Comparison of ENCODE assay signal across 8 cellular contexts in the genomic region with DNA sequence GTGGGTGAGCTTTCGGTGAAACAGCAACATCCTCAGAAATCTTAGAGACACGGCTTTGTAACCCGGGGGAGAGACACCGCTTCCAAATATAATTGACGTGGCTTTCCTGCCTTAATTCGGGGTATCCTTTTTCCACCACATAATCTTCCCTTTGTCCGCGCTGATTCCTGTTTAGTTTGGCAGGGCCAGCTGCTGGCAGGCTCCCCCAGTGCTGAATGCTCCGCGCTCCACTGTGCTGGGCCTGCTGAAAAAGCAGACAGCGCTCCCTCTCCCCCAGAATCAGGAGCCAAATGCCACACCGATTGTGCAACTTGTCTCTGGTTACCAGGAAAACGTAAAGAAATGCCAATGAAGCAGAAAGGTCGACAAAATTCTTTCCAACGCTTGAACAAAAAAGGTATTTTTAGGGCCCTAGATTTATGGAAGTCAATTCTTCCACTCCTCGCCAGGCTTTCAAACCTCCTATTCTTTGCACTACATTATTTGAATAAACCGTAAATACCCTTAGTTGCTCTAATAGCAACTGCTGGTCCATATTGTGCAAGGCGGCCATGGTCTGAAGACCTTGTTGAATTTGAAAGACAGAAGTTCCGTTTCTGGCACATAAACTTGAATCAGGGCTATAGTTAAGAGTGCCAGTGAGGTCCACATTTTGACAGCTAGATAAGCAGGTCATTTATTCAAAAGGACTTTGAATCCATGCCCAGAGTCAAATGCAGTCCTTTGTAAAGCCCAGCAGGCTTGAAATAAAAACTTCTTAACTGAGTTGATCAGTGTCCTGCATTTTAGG.
DNase-seq lines count a peak whose midpoint lies in the region; ATAC-seq and TF ChIP-seq lines count a peak whose summit lies in the region.

No MANE protein-coding gene starts in this region.

- H3K4me1 Mint-ChIP-seq in activated T-cell treated with anti-CD3 and anti-CD28 coated beads, Interleukin-2, amount 50 U/mL, for 4 hours (ENCODE audit: low read depth) = peaks cover 35% of the 10 kb centered on the region

- no peaks in the 10 kb centered on the region for H3K27me3 ChIP-seq in HAP-1 (ENCODE audit: low read depth)
- no peaks in the 10 kb centered on the region for H3K27me3 ChIP-seq in prostate gland (replicated peaks; ENCODE audit: insufficient read depth)
- H3K27me3 ChIP-seq in smooth muscle cell (ENCODE audit: low read depth) = no peaks in the 10 kb centered on the region

- no peaks in the 10 kb centered on the region for H3F3A ChIP-seq in smooth muscle cell (ENCODE audit: low read depth)

- TF ChIP-seq POLR2A in prostate gland (IDR thresholded peaks at IDR 0.05) = no peak

- no peaks in the 10 kb centered on the region for H3K79me2 ChIP-seq in smooth muscle cell (ENCODE audit: low read depth)

- ATAC-seq in activated T-cell treated with anti-CD3 and anti-CD28 coated beads, Interleukin-2, amount 50 U/mL, for 4 hours = no peak
- no peak for ATAC-seq in HG02798 (IDR thresholded peaks at IDR 0.05; ENCODE audit: poor library complexity, unreplicated experiment)

- no peaks in the 10 kb centered on the region for H3K36me3 Mint-ChIP-seq in activated T-cell treated with anti-CD3 and anti-CD28 coated beads, Interleukin-2, amount 50 U/mL, for 4 hours (ENCODE audit: insufficient read depth)

- DNase-seq in HAP-1 (ENCODE audit: low spot score in 2 of 2) (peak; percentile 79 to 80), head of caudate nucleus (peak; percentile 41 to 89 (median 74)), prostate gland (ENCODE audit: low spot score) (peak; percentile 70), NCI-H2171 (lab: John Stamatoyannopoulos, UW) (no peak), smooth muscle cell (lab: John Stamatoyannopoulos, UW; ENCODE audit: unreplicated experiment) (no peak), SK-N-DZ (ENCODE audit: low spot score) (no peak)
- DNase-seq in activated T-cell treated with anti-CD3 and anti-CD28 coated beads, Interleukin-2, amount 50 U/mL, for 4 hours = no peak

- peak overlapping the region; percentile 74 for H3K4me3 Mint-ChIP-seq in activated T-cell treated with anti-CD3 and anti-CD28 coated beads, Interleukin-2, amount 50 U/mL, for 4 hours

- 26% methylated on average over 19 of the region's 19 CpGs for WGBS in prostate gland
- WGBS in smooth muscle cell (ENCODE audit: low lambda C conversion rate) = 81% methylated on average over 19 of the region's 19 CpGs

- H3K27me3 Mint-ChIP-seq in activated T-cell treated with anti-CD3 and anti-CD28 coated beads, Interleukin-2, amount 50 U/mL, for 4 hours (ENCODE audit: low read depth) = no peaks in the 10 kb centered on the region

- H3K4me3 ChIP-seq in HAP-1 = peak overlapping the region; percentile 1; the same call in 1 of the 2 replicates
- H3K4me3 ChIP-seq in prostate gland = peak overlapping the region; percentile 2 to 14
- H3K4me3 ChIP-seq in smooth muscle cell = no peak overlapping the region

- H3K4me2 ChIP-seq in smooth muscle cell = no peak overlapping the region

- no peaks in the 10 kb centered on the region for H4K20me1 ChIP-seq in smooth muscle cell (ENCODE audit: low read depth)

- no peaks in the 10 kb centered on the region for H3K9me3 ChIP-seq in HAP-1
- no peaks in the 10 kb centered on the region for H3K9me3 ChIP-seq in prostate gland
- no peaks in the 10 kb centered on the region for H3K9me3 ChIP-seq in smooth muscle cell (replicated peaks; ENCODE audit: low read depth)

- no peak overlapping the region for H2AFZ ChIP-seq in smooth muscle cell (ENCODE audit: low read depth)

- H3K4me1 ChIP-seq in HAP-1 = peaks cover 15% of the 10 kb centered on the region
- H3K4me1 ChIP-seq in prostate gland (replicated peaks) = peaks cover 13% of the 10 kb centered on the region
- peaks cover 24% of the 10 kb centered on the region for H3K4me1 ChIP-seq in smooth muscle cell (ENCODE audit: low read depth)

- intact Hi-C loops in head of caudate nucleus (cut with DNase I) = no loop called here
- intact Hi-C loops in prostate gland (cut with DNase I) = no loop called here

- no peaks in the 10 kb centered on the region for H3K36me3 ChIP-seq in HAP-1 (replicated peaks)
- H3K36me3 ChIP-seq in prostate gland = no peaks in the 10 kb centered on the region
- H3K36me3 ChIP-seq in smooth muscle cell (ENCODE audit: low read depth) = no peaks in the 10 kb centered on the region

- TF ChIP-seq CTCF in prostate gland (IDR thresholded peaks at IDR 0.05) = no peak
- no peak for TF ChIP-seq CTCF in smooth muscle cell (IDR thresholded peaks at IDR 0.05; ENCODE audit: borderline replicate concordance, insufficient read depth, poor library complexity, severe bottlenecking)

- H3K9me3 Mint-ChIP-seq in activated T-cell treated with anti-CD3 and anti-CD28 coated beads, Interleukin-2, amount 50 U/mL, for 4 hours = no peaks in the 10 kb centered on the region

- H3K9ac ChIP-seq in smooth muscle cell (ENCODE audit: low read depth) = no peak overlapping the region

- H3K27ac ChIP-seq in prostate gland = peak overlapping the region; percentile 67 to 84
- no peak overlapping the region for H3K27ac ChIP-seq in smooth muscle cell (ENCODE audit: low read depth)

- in situ Hi-C loops in HAP-1 (cut with MboI; ENCODE audit: low sequenced_read_pairs) = no loop called here

Comparison
In these comparisons a context has a peak if more than half of its experiments do, and no peak if none do; other contexts are left out.
1. DNase-seq: peak in HAP-1 (2 of 2), head of caudate nucleus (42 of 42) and prostate gland (single experiment); none in activated T-cell treated with anti-CD3 and anti-CD28 coated beads, Interleukin-2, amount 50 U/mL, for 4 hours (single experiment), NCI-H2171 (single experiment), smooth muscle cell (single experiment) and SK-N-DZ (single experiment).